Comparison of ENCODE assay signal across 16 cellular contexts in the genomic region with DNA sequence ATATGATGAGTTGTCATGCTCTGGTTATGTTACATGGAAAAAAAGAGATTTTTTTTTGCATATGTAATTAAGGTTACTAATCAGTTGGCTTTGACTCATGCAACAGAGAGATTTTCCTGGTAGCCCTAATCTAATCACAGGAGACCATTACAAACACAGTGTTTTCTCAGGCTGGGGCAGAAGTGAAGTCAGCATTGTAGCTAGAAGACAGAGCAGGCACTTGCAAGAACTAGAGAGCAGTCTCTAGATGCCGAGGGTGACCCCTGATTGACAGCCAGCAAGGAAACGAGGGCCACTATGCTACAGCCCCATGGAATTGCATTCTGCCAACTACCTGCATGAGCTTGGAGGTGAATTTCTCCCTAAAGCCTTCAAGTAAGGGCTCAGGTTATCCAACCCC.
DNase-seq lines count a peak whose midpoint lies in the region; ATAC-seq, FAIRE-seq and TF ChIP-seq lines count a peak whose summit lies in the region.
"Had no signal": no experiment of that assay in that cellular context is flagged by ENCODE, and none has a peak within 500 bp of the region (broad histone marks: within the 10 kb centered on the region; RNA-seq: fewer than 3 reads in every experiment).

No MANE protein-coding gene starts in this region.

- no peaks in the 10 kb centered on the region for H3K27me3 ChIP-seq in K562 (ENCODE audit: control insufficient read depth in 2 of 2, insufficient read depth in 2 of 2, low read length in 2 of 2)

- WGBS in K562 (ENCODE audit: insufficient coverage, low coverage, missing lambda C conversion rate) = 4% methylated on average over 2 of the region's 2 CpGs

- no peaks in the 10 kb centered on the region for H3K9me1 ChIP-seq in K562 (ENCODE audit: control insufficient read depth, insufficient read depth, low read length)

- H3K27ac ChIP-seq in K562 (ENCODE audit: extremely low read depth, low read depth, low read length) = no peak overlapping the region

- no peak for TF ChIP-seq CTCF in K562 (IDR thresholded peaks at IDR 0.05 in 2 of 3, conservative IDR thresholded peaks at IDR 0.05 in 1 of 3; ENCODE audit: insufficient read depth in 2 of 3, low read depth in 1 of 3, low read length in 3 of 3)

- peak; percentile 60 for FAIRE-seq in K562 (lab: Jason Lieb, UNC)
- FAIRE-seq: G401.6, H1 had no signal

- DNase-seq in activated CD4-positive, alpha-beta memory T cell treated with anti-CD3 and anti-CD28 coated beads for 36 hours = peak; percentile 30
- no peak for DNase-seq in activated CD4-positive, alpha-beta memory T cell treated with anti-CD3 and anti-CD28 coated beads, Interleukin-2, amount 10 ng/mL, durations not matched to agents 7 days and 5 days
- no peak for DNase-seq in activated naive CD8-positive, alpha-beta T cell treated with anti-CD3 and anti-CD28 coated beads for 36 hours
- DNase-seq in T-helper 17 cell (no peak), K562 (ENCODE audit: extremely low read depth in 1 of 4, low spot score in 3 of 4) (peak in 2 of 4 experiments; percentile 47 to 60)
- DNase-seq in activated T-helper 1 cell treated with anti-CD3 and anti-CD28 coated beads, Interleukin-12 subunit alpha, Interleukin-12 subunit beta, Interleukin-2, Interleukin-4 antibody, amounts not matched to agents 30 ng/mL and 10 ng/mL and 1 ng/mL, durations not matched to agents 14 hours and 24 hours and 36 hours (ENCODE audit: low spot score) = no peak
- DNase-seq: NCI-H1092 treated with DMSO at 0.1 percent for 48 hours, NCI-H146, NCI-H2081, NCI-H446 treated with DMSO at 0.1 percent for 48 hours, NCI-H69 had no signal

- peaks cover 3 to 8% of the 10 kb centered on the region in 2 experiments; a peak in 3 of 5 replicates for H3K4me1 ChIP-seq in K562 (replicated peaks in 1 of 2; ENCODE audit: control insufficient read depth in 2 of 2, insufficient read depth in 2 of 2, low read length in 2 of 2)

- H3K27ac Mint-ChIP-seq in activated CD4-positive, alpha-beta memory T cell treated with anti-CD3 and anti-CD28 coated beads for 36 hours = no peak overlapping the region
- H3K27ac Mint-ChIP-seq in activated CD4-positive, alpha-beta memory T cell treated with anti-CD3 and anti-CD28 coated beads, Interleukin-2, amount 10 ng/mL, durations not matched to agents 7 days and 5 days = no peak overlapping the region
- H3K27ac Mint-ChIP-seq in activated naive CD8-positive, alpha-beta T cell = peak overlapping the region; percentile 52
- no peak overlapping the region for H3K27ac Mint-ChIP-seq in activated naive CD8-positive, alpha-beta T cell treated with anti-CD3 and anti-CD28 coated beads for 36 hours
- peak overlapping the region; percentile 43 for H3K27ac Mint-ChIP-seq in T-helper 17 cell
- no peak overlapping the region for H3K27ac Mint-ChIP-seq in activated T-helper 1 cell treated with anti-CD3 and anti-CD28 coated beads, Interleukin-12 subunit alpha, Interleukin-12 subunit beta, Interleukin-2, Interleukin-4 antibody, amounts not matched to agents 30 ng/mL and 10 ng/mL and 1 ng/mL, durations not matched to agents 14 hours and 24 hours and 36 hours
- H3K27ac Mint-ChIP-seq: B cell had no signal

- H3K4me1 Mint-ChIP-seq in activated CD4-positive, alpha-beta memory T cell treated with anti-CD3 and anti-CD28 coated beads for 36 hours (ENCODE audit: low read depth) = peaks cover 55% of the 10 kb centered on the region
- H3K4me1 Mint-ChIP-seq in activated CD4-positive, alpha-beta memory T cell treated with anti-CD3 and anti-CD28 coated beads, Interleukin-2, amount 10 ng/mL, durations not matched to agents 7 days and 5 days = peaks cover 7% of the 10 kb centered on the region
- H3K4me1 Mint-ChIP-seq in activated naive CD8-positive, alpha-beta T cell (ENCODE audit: low read depth) = peaks cover 42% of the 10 kb centered on the region
- H3K4me1 Mint-ChIP-seq in activated naive CD8-positive, alpha-beta T cell treated with anti-CD3 and anti-CD28 coated beads for 36 hours = peaks cover 18% of the 10 kb centered on the region
- H3K4me1 Mint-ChIP-seq in T-helper 17 cell = peaks cover 30% of the 10 kb centered on the region
- peaks cover 36% of the 10 kb centered on the region for H3K4me1 Mint-ChIP-seq in activated T-helper 1 cell treated with anti-CD3 and anti-CD28 coated beads, Interleukin-12 subunit alpha, Interleukin-12 subunit beta, Interleukin-2, Interleukin-4 antibody, amounts not matched to agents 30 ng/mL and 10 ng/mL and 1 ng/mL, durations not matched to agents 14 hours and 24 hours and 36 hours (ENCODE audit: low read depth)
- H3K4me1 Mint-ChIP-seq: B cell had no signal

- peaks cover 7% of the 10 kb centered on the region for H3K9me3 Mint-ChIP-seq in activated CD4-positive, alpha-beta memory T cell treated with anti-CD3 and anti-CD28 coated beads for 36 hours
- peaks cover 7% of the 10 kb centered on the region for H3K9me3 Mint-ChIP-seq in activated CD4-positive, alpha-beta memory T cell treated with anti-CD3 and anti-CD28 coated beads, Interleukin-2, amount 10 ng/mL, durations not matched to agents 7 days and 5 days
- no peaks in the 10 kb centered on the region for H3K9me3 Mint-ChIP-seq in activated naive CD8-positive, alpha-beta T cell (ENCODE audit: low read depth)
- H3K9me3 Mint-ChIP-seq in activated naive CD8-positive, alpha-beta T cell treated with anti-CD3 and anti-CD28 coated beads for 36 hours = peaks cover 18% of the 10 kb centered on the region
- H3K9me3 Mint-ChIP-seq in activated T-helper 1 cell treated with anti-CD3 and anti-CD28 coated beads, Interleukin-12 subunit alpha, Interleukin-12 subunit beta, Interleukin-2, Interleukin-4 antibody, amounts not matched to agents 30 ng/mL and 10 ng/mL and 1 ng/mL, durations not matched to agents 14 hours and 24 hours and 36 hours = peaks cover 4% of the 10 kb centered on the region

- H3K36me3 Mint-ChIP-seq in activated CD4-positive, alpha-beta memory T cell treated with anti-CD3 and anti-CD28 coated beads for 36 hours = peaks cover 10% of the 10 kb centered on the region
- H3K36me3 Mint-ChIP-seq in activated CD4-positive, alpha-beta memory T cell treated with anti-CD3 and anti-CD28 coated beads, Interleukin-2, amount 10 ng/mL, durations not matched to agents 7 days and 5 days (ENCODE audit: low read depth) = peaks cover 28% of the 10 kb centered on the region
- H3K36me3 Mint-ChIP-seq in activated naive CD8-positive, alpha-beta T cell = peaks cover 6% of the 10 kb centered on the region
- H3K36me3 Mint-ChIP-seq in activated naive CD8-positive, alpha-beta T cell treated with anti-CD3 and anti-CD28 coated beads for 36 hours = peaks cover 30% of the 10 kb centered on the region
- H3K36me3 Mint-ChIP-seq in T-helper 17 cell (ENCODE audit: low read depth) = peaks cover 3% of the 10 kb centered on the region
- peaks cover 12% of the 10 kb centered on the region for H3K36me3 Mint-ChIP-seq in activated T-helper 1 cell treated with anti-CD3 and anti-CD28 coated beads, Interleukin-12 subunit alpha, Interleukin-12 subunit beta, Interleukin-2, Interleukin-4 antibody, amounts not matched to agents 30 ng/mL and 10 ng/mL and 1 ng/mL, durations not matched to agents 14 hours and 24 hours and 36 hours (ENCODE audit: low read depth)

- no peaks in the 10 kb centered on the region for H3K27me3 Mint-ChIP-seq in activated CD4-positive, alpha-beta memory T cell treated with anti-CD3 and anti-CD28 coated beads for 36 hours
- H3K27me3 Mint-ChIP-seq in activated CD4-positive, alpha-beta memory T cell treated with anti-CD3 and anti-CD28 coated beads, Interleukin-2, amount 10 ng/mL, durations not matched to agents 7 days and 5 days = peaks cover 1% of the 10 kb centered on the region
- no peaks in the 10 kb centered on the region for H3K27me3 Mint-ChIP-seq in activated naive CD8-positive, alpha-beta T cell
- H3K27me3 Mint-ChIP-seq in activated naive CD8-positive, alpha-beta T cell treated with anti-CD3 and anti-CD28 coated beads for 36 hours = no peaks in the 10 kb centered on the region
- no peaks in the 10 kb centered on the region for H3K27me3 Mint-ChIP-seq in T-helper 17 cell
- H3K27me3 Mint-ChIP-seq in activated T-helper 1 cell treated with anti-CD3 and anti-CD28 coated beads, Interleukin-12 subunit alpha, Interleukin-12 subunit beta, Interleukin-2, Interleukin-4 antibody, amounts not matched to agents 30 ng/mL and 10 ng/mL and 1 ng/mL, durations not matched to agents 14 hours and 24 hours and 36 hours (ENCODE audit: insufficient read depth) = peaks cover 3% of the 10 kb centered on the region
- H3K27me3 Mint-ChIP-seq: B cell had no signal

- no peak overlapping the region for H3K4me2 ChIP-seq in K562 (ENCODE audit: insufficient read depth, low read length)

- CTCF ChIA-PET in activated CD4-positive, alpha-beta memory T cell treated with anti-CD3 and anti-CD28 coated beads for 36 hours (lab: Charles Lee) = interaction anchor here (1.0 kb wide), 1 partner anchor 152 kb away, joined by 3 read pairs; no protein-coding TSS in a partner anchor
- CTCF ChIA-PET in activated CD4-positive, alpha-beta memory T cell treated with anti-CD3 and anti-CD28 coated beads, Interleukin-2, amount 10 ng/mL, durations not matched to agents 7 days and 5 days (lab: Charles Lee) = no interaction called here
- CTCF ChIA-PET in K562 (lab: Yijun Ruan, JAX; ENCODE audit: low intra/inter-chr PET ratio) = no interaction called here

- no peak overlapping the region for H2AFZ ChIP-seq in K562 (ENCODE audit: low read depth, low read length)

- POLR2A ChIA-PET in activated CD4-positive, alpha-beta memory T cell treated with anti-CD3 and anti-CD28 coated beads for 36 hours (lab: Charles Lee) = interaction anchor here (0.5 to 1.4 kb wide), 2 partner anchors 8 to 97 kb away, joined by 3 to 5 read pairs; no protein-coding TSS in a partner anchor
- POLR2A ChIA-PET in activated CD4-positive, alpha-beta memory T cell treated with anti-CD3 and anti-CD28 coated beads, Interleukin-2, amount 10 ng/mL, durations not matched to agents 7 days and 5 days (lab: Charles Lee) = interaction anchor here (0.6 to 1.1 kb wide), 2 partner anchors 10 to 151 kb away, joined by 3 read pairs; no protein-coding TSS in a partner anchor
- POLR2A ChIA-PET in K562 (lab: Yijun Ruan, JAX) = interaction anchor here (0.9 to 7.0 kb wide), 8 partner anchors 8 to 667 kb away, joined by 3 to 54 read pairs (median 4); no protein-coding TSS in a partner anchor

- TF ChIP-seq POLR2A in K562 (conservative IDR thresholded peaks at IDR 0.05) = no peak

- H3K9me3 ChIP-seq in T-helper 17 cell (ENCODE audit: control insufficient read depth, low read length, poor library complexity, severe bottlenecking) (no peaks in the 10 kb centered on the region), K562 (replicated peaks; ENCODE audit: control insufficient read depth, insufficient read depth, low read depth, low read length) (no peaks in the 10 kb centered on the region)

- H3K4me3 ChIP-seq in K562 = no peak overlapping the region

- H3K79me2 ChIP-seq in K562 (ENCODE audit: control insufficient read depth, insufficient read depth, low read length) = no peaks in the 10 kb centered on the region

- H4K20me1 ChIP-seq in K562 (replicated peaks; ENCODE audit: control insufficient read depth, insufficient read depth, low read length) = no peaks in the 10 kb centered on the region

- H3K9ac ChIP-seq in K562 (ENCODE audit: insufficient read depth in 1 of 2, low read depth in 2 of 2, low read length in 2 of 2) = peak overlapping the region in 1 of 2 experiments; percentile 18; a peak in 1 of 4 replicates

- intact Hi-C loops in activated CD4-positive, alpha-beta memory T cell treated with anti-CD3 and anti-CD28 coated beads for 36 hours (cut with micrococcal nuclease) = no loop called here
- intact Hi-C loops in K562 (cut with micrococcal nuclease) = no loop called here
- intact Hi-C loops in activated T-helper 1 cell treated with anti-CD3 and anti-CD28 coated beads, Interleukin-12 subunit alpha, Interleukin-12 subunit beta, Interleukin-2, Interleukin-4 antibody, amounts not matched to agents 30 ng/mL and 10 ng/mL and 1 ng/mL, durations not matched to agents 14 hours and 24 hours and 36 hours (cut with micrococcal nuclease) = no loop called here

- no peak for ATAC-seq in T-helper 17 cell
- peak; percentile 76 for ATAC-seq in K562
- ATAC-seq: Panc1 had no signal

- in situ Hi-C loops in K562 (cut with MboI) = no loop called here

- peak; percentile 67; the same call in 1 of the 2 replicates for TF ChIP-seq EP300 in K562 (IDR thresholded peaks at IDR 0.05; ENCODE audit: low read length)

- no peaks in the 10 kb centered on the region for H3K36me3 ChIP-seq in K562 (ENCODE audit: control insufficient read depth, insufficient read depth, low read length)

- no peak for TF ChIP-seq RAD21 in K562 (CRISPR knock-in tag; conservative IDR thresholded peaks at IDR 0.05 in 1 of 2, IDR thresholded peaks at IDR 0.05 in 1 of 2)

- no TSS peak for BruUV-seq in K562 (replicated peaks; lab: Mats Ljungman, UMichigan)

- no peak overlapping the region for H3K4me3 Mint-ChIP-seq in activated CD4-positive, alpha-beta memory T cell treated with anti-CD3 and anti-CD28 coated beads for 36 hours
- no peak overlapping the region for H3K4me3 Mint-ChIP-seq in activated CD4-positive, alpha-beta memory T cell treated with anti-CD3 and anti-CD28 coated beads, Interleukin-2, amount 10 ng/mL, durations not matched to agents 7 days and 5 days
- no peak overlapping the region for H3K4me3 Mint-ChIP-seq in activated naive CD8-positive, alpha-beta T cell
- H3K4me3 Mint-ChIP-seq in activated naive CD8-positive, alpha-beta T cell treated with anti-CD3 and anti-CD28 coated beads for 36 hours = no peak overlapping the region
- no peak overlapping the region for H3K4me3 Mint-ChIP-seq in T-helper 17 cell
- H3K4me3 Mint-ChIP-seq in activated T-helper 1 cell treated with anti-CD3 and anti-CD28 coated beads, Interleukin-12 subunit alpha, Interleukin-12 subunit beta, Interleukin-2, Interleukin-4 antibody, amounts not matched to agents 30 ng/mL and 10 ng/mL and 1 ng/mL, durations not matched to agents 14 hours and 24 hours and 36 hours = no peak overlapping the region
- H3K4me3 Mint-ChIP-seq: B cell had no signal

Comparison
In these comparisons a context has a peak if more than half of its experiments do, and no peak if none do; other contexts are left out.
1. H3K27ac Mint-ChIP-seq: peak in activated naive CD8-positive, alpha-beta T cell (single experiment) and T-helper 17 cell (single experiment); none in activated CD4-positive, alpha-beta memory T cell treated with anti-CD3 and anti-CD28 coated beads for 36 hours (single experiment), activated CD4-positive, alpha-beta memory T cell treated with anti-CD3 and anti-CD28 coated beads, Interleukin-2, amount 10 ng/mL, durations not matched to agents 7 days and 5 days (single experiment), activated naive CD8-positive, alpha-beta T cell treated with anti-CD3 and anti-CD28 coated beads for 36 hours (single experiment) and activated T-helper 1 cell treated with anti-CD3 and anti-CD28 coated beads, Interleukin-12 subunit alpha, Interleukin-12 subunit beta, Interleukin-2, Interleukin-4 antibody, amounts not matched to agents 30 ng/mL and 10 ng/mL and 1 ng/mL, durations not matched to agents 14 hours and 24 hours and 36 hours (single experiment).